ENCODE assay signal across 10 cellular contexts in the genomic region with DNA sequence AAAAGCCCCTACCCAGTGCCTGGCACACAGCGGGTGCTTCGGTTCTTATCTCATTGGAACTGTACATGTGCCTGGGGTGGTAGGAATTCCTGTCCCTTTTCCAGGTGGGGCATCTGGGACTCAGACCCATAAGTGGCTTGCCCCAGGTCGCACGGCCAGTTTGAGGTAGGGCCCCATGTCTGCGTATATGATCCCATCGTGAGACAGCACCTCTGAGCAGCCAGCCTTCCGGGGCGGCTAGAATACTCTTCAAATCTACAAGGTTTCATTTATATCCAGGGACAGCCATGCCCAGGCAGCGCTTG. TPM values are rescaled to one million over a fixed set of nuclear protein-coding genes. Genes with fewer than 3 reads are reported as not detected.
DNase-seq lines count a peak whose midpoint lies in the region; ATAC-seq, FAIRE-seq and TF ChIP-seq lines count a peak whose summit lies in the region.
"Had no signal": no experiment of that assay in that cellular context is flagged by ENCODE, and none has a peak within 500 bp of the region (broad histone marks: within the 10 kb centered on the region; RNA-seq: fewer than 3 reads in every experiment).

No MANE protein-coding gene starts in this region.

- no peak for DNase-seq in activated CD8-positive, alpha-beta T cell treated with anti-CD3 and anti-CD28 coated beads, Interleukin-2, amount 10 ng/mL, durations not matched to agents 7 days and 5 days
- DNase-seq in activated CD8-positive, alpha-beta T cell treated with anti-CD3 and anti-CD28 coated beads for 36 hours: no peak
- DNase-seq in astrocyte (ENCODE audit: low read depth) (no peak), left lung (no peak), thyroid gland (no peak), SIG-M5 (lab: John Stamatoyannopoulos, UW) (no peak), occipital lobe (lab: John Stamatoyannopoulos, UW) (no peak), GM03348 (ENCODE audit: low spot score) (no peak)
- DNase-seq: NCI-H526 treated with DMSO at 0.1 percent for 48 hours had no signal

- no peaks in the 10 kb centered on the region for H3K9me3 Mint-ChIP-seq in activated CD8-positive, alpha-beta T cell treated with anti-CD3 and anti-CD28 coated beads, Interleukin-2, amount 10 ng/mL, durations not matched to agents 7 days and 5 days (ENCODE audit: insufficient read depth)
- peaks cover 5% of the 10 kb centered on the region for H3K9me3 Mint-ChIP-seq in activated CD8-positive, alpha-beta T cell treated with anti-CD3 and anti-CD28 coated beads for 36 hours
- peaks cover 8% of the 10 kb centered on the region for H3K9me3 Mint-ChIP-seq in astrocyte (ENCODE audit: unreplicated experiment)
- H3K9me3 Mint-ChIP-seq: stimulated activated naive CD8-positive, alpha-beta T cell treated with anti-CD3 and anti-CD28 coated beads, Interleukin-15, Interleukin-2, amounts not matched to agents 100 ng/mL and 50 ng/mL, for 24 hours had no signal

- H3K4me3 ChIP-seq in astrocyte (ENCODE audit: insufficient read depth, low read depth, low read length) (no peak overlapping the region), left lung (no peak overlapping the region), thyroid gland (replicated peaks in 1 of 3) (no peak overlapping the region)

- no peaks in the 10 kb centered on the region for H3K79me2 ChIP-seq in astrocyte (ENCODE audit: insufficient read depth, low read length)

- no peak for ATAC-seq in activated CD8-positive, alpha-beta T cell treated with anti-CD3 and anti-CD28 coated beads, Interleukin-2, amount 10 ng/mL, durations not matched to agents 7 days and 5 days
- ATAC-seq in activated CD8-positive, alpha-beta T cell treated with anti-CD3 and anti-CD28 coated beads for 36 hours: no peak
- no peak for ATAC-seq in left lung

- H3K27ac ChIP-seq in astrocyte (ENCODE audit: low read depth, low read length) (no peak overlapping the region), left lung (peak overlapping the region; percentile 77 to 78), thyroid gland (peak overlapping the region; percentile 84 to 93 (median 93))

- FAIRE-seq in astrocyte (lab: Jason Lieb, UNC): no peak

- POLR2A ChIA-PET in activated CD8-positive, alpha-beta T cell treated with anti-CD3 and anti-CD28 coated beads, Interleukin-2, amount 10 ng/mL, durations not matched to agents 7 days and 5 days (lab: Charles Lee): no interaction called here
- POLR2A ChIA-PET in activated CD8-positive, alpha-beta T cell treated with anti-CD3 and anti-CD28 coated beads for 36 hours (lab: Charles Lee): interaction anchor here (0.7 to 1.0 kb wide), 2 partner anchors 13 to 516 kb away, joined by 3 read pairs; no protein-coding TSS in a partner anchor

- H3K9ac ChIP-seq in astrocyte (ENCODE audit: low read length): no peak overlapping the region

- H2AFZ ChIP-seq in astrocyte (ENCODE audit: low read depth, low read length): no peak overlapping the region

- peaks cover 18% of the 10 kb centered on the region for H3K4me1 ChIP-seq in astrocyte (ENCODE audit: insufficient read depth, low read length)
- H3K4me1 ChIP-seq in left lung: peaks cover 12 to 20% of the 10 kb centered on the region in 2 donors
- peaks cover 17 to 24% of the 10 kb centered on the region in 2 donors for H3K4me1 ChIP-seq in thyroid gland

- H3K27me3 Mint-ChIP-seq in activated CD8-positive, alpha-beta T cell treated with anti-CD3 and anti-CD28 coated beads, Interleukin-2, amount 10 ng/mL, durations not matched to agents 7 days and 5 days (ENCODE audit: low read depth): no peaks in the 10 kb centered on the region
- H3K27me3 Mint-ChIP-seq in activated CD8-positive, alpha-beta T cell treated with anti-CD3 and anti-CD28 coated beads for 36 hours: no peaks in the 10 kb centered on the region
- peaks cover 15% of the 10 kb centered on the region for H3K27me3 Mint-ChIP-seq in astrocyte (ENCODE audit: low read depth, unreplicated experiment)
- H3K27me3 Mint-ChIP-seq: stimulated activated naive CD8-positive, alpha-beta T cell treated with anti-CD3 and anti-CD28 coated beads, Interleukin-15, Interleukin-2, amounts not matched to agents 100 ng/mL and 50 ng/mL, for 24 hours had no signal

- no peaks in the 10 kb centered on the region for H3K27me3 ChIP-seq in astrocyte (ENCODE audit: insufficient read depth, low read length)
- no peaks in the 10 kb centered on the region for H3K27me3 ChIP-seq in left lung
- no peaks in the 10 kb centered on the region for H3K27me3 ChIP-seq in thyroid gland

- peak overlapping the region; percentile 68 for H3K27ac Mint-ChIP-seq in activated CD8-positive, alpha-beta T cell treated with anti-CD3 and anti-CD28 coated beads, Interleukin-2, amount 10 ng/mL, durations not matched to agents 7 days and 5 days
- H3K27ac Mint-ChIP-seq in activated CD8-positive, alpha-beta T cell treated with anti-CD3 and anti-CD28 coated beads for 36 hours: no peak overlapping the region
- no peak overlapping the region for H3K27ac Mint-ChIP-seq in astrocyte (ENCODE audit: unreplicated experiment)

- CTCF ChIA-PET in activated CD8-positive, alpha-beta T cell treated with anti-CD3 and anti-CD28 coated beads, Interleukin-2, amount 10 ng/mL, durations not matched to agents 7 days and 5 days (lab: Charles Lee): no interaction called here
- CTCF ChIA-PET in activated CD8-positive, alpha-beta T cell treated with anti-CD3 and anti-CD28 coated beads for 36 hours (lab: Charles Lee): no interaction called here

- no peaks in the 10 kb centered on the region for H4K20me1 ChIP-seq in astrocyte (ENCODE audit: insufficient read depth, low read length)

- H3K36me3 ChIP-seq in astrocyte (ENCODE audit: insufficient read depth, low read length): no peaks in the 10 kb centered on the region
- no peaks in the 10 kb centered on the region for H3K36me3 ChIP-seq in left lung
- H3K36me3 ChIP-seq in thyroid gland: no peaks in the 10 kb centered on the region

- WGBS in thyroid gland, 2 donors: 91 to 93% methylated on average over 8 to 9 of the region's 9 CpGs

- peaks cover 28% of the 10 kb centered on the region for H3K4me1 Mint-ChIP-seq in activated CD8-positive, alpha-beta T cell treated with anti-CD3 and anti-CD28 coated beads, Interleukin-2, amount 10 ng/mL, durations not matched to agents 7 days and 5 days (ENCODE audit: low read depth)
- peaks cover 38% of the 10 kb centered on the region for H3K4me1 Mint-ChIP-seq in activated CD8-positive, alpha-beta T cell treated with anti-CD3 and anti-CD28 coated beads for 36 hours (ENCODE audit: low read depth)
- peaks cover 4% of the 10 kb centered on the region for H3K4me1 Mint-ChIP-seq in astrocyte (ENCODE audit: low read depth, unreplicated experiment)

- TF ChIP-seq POLR2A in thyroid gland (IDR thresholded peaks at IDR 0.05): no peak

- peak overlapping the region; percentile 90 for H3K4me2 ChIP-seq in astrocyte (ENCODE audit: low read length)

- intact Hi-C loops in activated CD8-positive, alpha-beta T cell treated with anti-CD3 and anti-CD28 coated beads for 36 hours (cut with micrococcal nuclease): loop anchor here (5.0 to 10.0 kb wide), 2 partner anchors 113 to 175 kb away; no protein-coding TSS in a partner anchor
- intact Hi-C loops in left lung (cut with DNase I): no loop called here
- intact Hi-C loops in thyroid gland (cut with DNase I): no loop called here

- H3K36me3 Mint-ChIP-seq in activated CD8-positive, alpha-beta T cell treated with anti-CD3 and anti-CD28 coated beads, Interleukin-2, amount 10 ng/mL, durations not matched to agents 7 days and 5 days (ENCODE audit: low read depth): no peaks in the 10 kb centered on the region
- H3K36me3 Mint-ChIP-seq in activated CD8-positive, alpha-beta T cell treated with anti-CD3 and anti-CD28 coated beads for 36 hours (ENCODE audit: low read depth): no peaks in the 10 kb centered on the region
- no peaks in the 10 kb centered on the region for H3K36me3 Mint-ChIP-seq in astrocyte (ENCODE audit: low read depth, unreplicated experiment)

- TF ChIP-seq CTCF in activated CD8-positive, alpha-beta T cell treated with anti-CD3 and anti-CD28 coated beads for 36 hours (IDR thresholded peaks at IDR 0.05): no peak
- TF ChIP-seq CTCF in astrocyte (IDR thresholded peaks at IDR 0.05; ENCODE audit: insufficient read depth, low read depth, low read length) (no peak), left lung (IDR thresholded peaks at IDR 0.05) (no peak), thyroid gland (IDR thresholded peaks at IDR 0.05) (no peak)

- H3K9me3 ChIP-seq in astrocyte (ENCODE audit: insufficient read depth, low read depth, low read length): peaks cover 12% of the 10 kb centered on the region
- no peaks in the 10 kb centered on the region for H3K9me3 ChIP-seq in left lung
- no peaks in the 10 kb centered on the region for H3K9me3 ChIP-seq in thyroid gland

- no peak overlapping the region for H3K4me3 Mint-ChIP-seq in activated CD8-positive, alpha-beta T cell treated with anti-CD3 and anti-CD28 coated beads, Interleukin-2, amount 10 ng/mL, durations not matched to agents 7 days and 5 days
- H3K4me3 Mint-ChIP-seq in activated CD8-positive, alpha-beta T cell treated with anti-CD3 and anti-CD28 coated beads for 36 hours: no peak overlapping the region
- no peak overlapping the region for H3K4me3 Mint-ChIP-seq in astrocyte (ENCODE audit: unreplicated experiment)
- H3K4me3 Mint-ChIP-seq: stimulated activated naive CD8-positive, alpha-beta T cell treated with anti-CD3 and anti-CD28 coated beads, Interleukin-15, Interleukin-2, amounts not matched to agents 100 ng/mL and 50 ng/mL, for 24 hours had no signal

RNA-seq across cellular contexts. Expression of a gene that starts 33.4 kb away (rescaled TPM):
- under 1 TPM in 1 of 2 experiments, not detected in 1; 0.18 TPM for total RNA-seq in activated CD8-positive, alpha-beta T cell treated with anti-CD3 and anti-CD28 coated beads, Interleukin-2, amount 10 ng/mL, durations not matched to agents 7 days and 5 days
- under 1 TPM; 0.31 to 0.77 TPM for total RNA-seq in activated CD8-positive, alpha-beta T cell treated with anti-CD3 and anti-CD28 coated beads for 36 hours
- total RNA-seq in astrocyte (not detected in 2 replicates), left lung (under 1 TPM; 0.09 to 0.24 TPM), thyroid gland (1 to 10 TPM in 2 of 4 donors, under 1 TPM in 1, not detected in 1; 0.45 to 2.3 (median 2.0) TPM), occipital lobe (0.78 TPM)
